Comparison of ENCODE assay signal across 7 cellular contexts in genomic region chr20:43824699-43825402, GRCh38.
DNase-seq lines count a peak whose midpoint lies in the region; ATAC-seq and FAIRE-seq lines count a peak whose summit lies in the region.

No MANE protein-coding gene starts in this region.

- no peak for ATAC-seq in GM18519 (IDR thresholded peaks at IDR 0.05; ENCODE audit: low FRiP score, unreplicated experiment)

- FAIRE-seq in GM19239 (lab: Jason Lieb, UNC): peak; percentile 74

- DNase-seq in GM19239 (ENCODE audit: insufficient read length, low spot score) (peak; percentile 18), NCI-H1417 (lab: John Stamatoyannopoulos, UW) (peak; percentile 24 to 93 (median 74)), ecto neural progenitor cell (ENCODE audit: low spot score) (peak; percentile 67), renal cortical epithelial cell (ENCODE audit: low read depth) (peak; percentile 57), NCI-H446 (lab: John Stamatoyannopoulos, UW) (no peak)
- no peak for DNase-seq in activated CD4-positive, alpha-beta T cell treated with anti-CD3 and anti-CD28 coated beads, Interleukin-2, amount 50 U/mL, for 4 hours

Comparison
In these comparisons a context has a peak if more than half of its experiments do, and no peak if none do; other contexts are left out.
1. DNase-seq: peak in GM19239 (single experiment), NCI-H1417 (3 of 3), ecto neural progenitor cell (single experiment) and renal cortical epithelial cell (single experiment); none in NCI-H446 (0 of 2) and activated CD4-positive, alpha-beta T cell treated with anti-CD3 and anti-CD28 coated beads, Interleukin-2, amount 50 U/mL, for 4 hours (0 of 2).